ENCODE assay signal across 9 cellular contexts in the genomic region with DNA sequence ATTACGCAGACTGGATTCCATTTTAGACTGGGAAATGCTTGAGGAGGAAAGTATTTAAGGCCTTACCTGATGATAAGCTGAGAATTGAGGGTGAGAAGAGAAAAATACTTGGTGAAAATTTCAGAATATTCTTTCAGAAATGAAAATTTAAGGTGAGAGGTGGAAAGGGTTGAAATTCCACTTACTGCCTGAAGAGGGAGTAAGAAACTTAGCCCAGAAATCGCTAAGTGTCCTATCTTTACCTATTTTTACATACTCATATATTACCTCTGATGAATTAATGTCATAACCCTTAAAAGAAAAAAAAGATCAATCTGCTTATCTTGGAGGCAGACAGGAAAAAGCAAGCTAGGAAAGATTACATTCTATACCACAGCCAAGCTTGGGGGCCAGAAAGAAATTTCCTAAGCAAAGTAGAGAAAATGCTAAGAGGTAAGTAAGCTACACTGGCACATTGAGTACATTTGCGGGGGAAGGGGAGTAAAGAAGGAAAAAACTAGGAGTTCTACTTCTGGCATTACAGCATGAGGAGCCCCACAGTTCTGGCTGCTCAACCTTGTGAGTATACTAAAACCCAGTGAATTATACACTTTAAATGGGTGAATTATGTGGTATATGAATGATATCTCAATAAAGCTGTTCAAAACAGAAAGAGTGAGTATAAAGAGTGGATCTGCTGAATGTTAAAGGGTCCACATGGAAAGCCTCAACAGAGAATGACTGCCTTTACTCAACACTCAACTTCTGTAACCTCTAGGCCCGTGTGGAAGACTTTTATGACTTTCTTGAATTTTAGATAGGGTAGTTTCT. TPM values are rescaled to one million over a fixed set of nuclear protein-coding genes. Genes with fewer than 3 reads are reported as not detected.
DNase-seq lines count a peak whose midpoint lies in the region; ATAC-seq and TF ChIP-seq lines count a peak whose summit lies in the region.
"Had no signal": no experiment of that assay in that cellular context is flagged by ENCODE, and none has a peak within 500 bp of the region (broad histone marks: within the 10 kb centered on the region; RNA-seq: fewer than 3 reads in every experiment).

No MANE protein-coding gene starts in this region.

- H3K36me3 Mint-ChIP-seq in chondrocyte (ENCODE audit: low read depth) = peaks cover 12% of the 10 kb centered on the region
- H3K36me3 Mint-ChIP-seq in neural progenitor cell = peaks cover under 1% of the 10 kb centered on the region

- H4K20me1 ChIP-seq in MM.1S (ENCODE audit: insufficient read depth, low read length) = no peaks in the 10 kb centered on the region
- H4K20me1 ChIP-seq in neural progenitor cell (ENCODE audit: low read depth) = no peaks in the 10 kb centered on the region

- H3K27me3 ChIP-seq in MM.1S (replicated peaks; ENCODE audit: insufficient read depth, low read length) = no peaks in the 10 kb centered on the region
- no peaks in the 10 kb centered on the region for H3K27me3 ChIP-seq in neural progenitor cell

- H3K9me2 ChIP-seq in MM.1S (replicated peaks; ENCODE audit: insufficient read depth, low read length) = no peaks in the 10 kb centered on the region

- H3K27me3 Mint-ChIP-seq in chondrocyte (ENCODE audit: low read depth) = no peaks in the 10 kb centered on the region
- no peaks in the 10 kb centered on the region for H3K27me3 Mint-ChIP-seq in neural progenitor cell (ENCODE audit: insufficient read depth, low read depth)

- no peaks in the 10 kb centered on the region for H3K4me1 Mint-ChIP-seq in chondrocyte (ENCODE audit: low read depth)
- H3K4me1 Mint-ChIP-seq in neural progenitor cell = no peaks in the 10 kb centered on the region

- H3F3A ChIP-seq in MM.1S (ENCODE audit: insufficient read depth, low read length) (no peaks in the 10 kb centered on the region), neural progenitor cell (ENCODE audit: low read depth) (peaks cover 12% of the 10 kb centered on the region)

- H2AFZ ChIP-seq in MM.1S (ENCODE audit: low read length) (no peak overlapping the region), neural progenitor cell (replicated peaks) (no peak overlapping the region)

- TF ChIP-seq CTCF in MM.1S (IDR thresholded peaks at IDR 0.05; ENCODE audit: low read length) (peak; percentile 77), chondrocyte (IDR thresholded peaks at IDR 0.05) (peak; percentile 92), neural progenitor cell (IDR thresholded peaks at IDR 0.05) (peak; percentile 79)

- H3K4me2 ChIP-seq in MM.1S (ENCODE audit: low read depth, low read length) (no peak overlapping the region), neural progenitor cell (no peak overlapping the region)

- H3K9me3 ChIP-seq in MM.1S (replicated peaks; ENCODE audit: insufficient read depth, low read length) (no peaks in the 10 kb centered on the region), neural progenitor cell (ENCODE audit: low read depth) (no peaks in the 10 kb centered on the region)

- H3K9me3 Mint-ChIP-seq in chondrocyte (ENCODE audit: low read depth) = no peaks in the 10 kb centered on the region
- H3K9me3 Mint-ChIP-seq in neural progenitor cell = no peaks in the 10 kb centered on the region

- H3K79me2 ChIP-seq in MM.1S (ENCODE audit: low read length) (no peaks in the 10 kb centered on the region), neural progenitor cell (ENCODE audit: low read depth) (no peaks in the 10 kb centered on the region)

- H3K36me3 ChIP-seq in MM.1S (replicated peaks; ENCODE audit: insufficient read depth, low read length) (peaks cover 2% of the 10 kb centered on the region; the same call in 1 of the 2 replicates), neural progenitor cell (peaks cover 34% of the 10 kb centered on the region)

- peak; percentile 73 for ATAC-seq in GM19467 (IDR thresholded peaks at IDR 0.05; ENCODE audit: unreplicated experiment)

- H3K4me3 Mint-ChIP-seq in chondrocyte (ENCODE audit: unreplicated experiment) = no peak overlapping the region
- no peak overlapping the region for H3K4me3 Mint-ChIP-seq in neural progenitor cell

- no peaks in the 10 kb centered on the region for H3K4me1 ChIP-seq in MM.1S (ENCODE audit: low read length)
- H3K4me1 ChIP-seq in neural progenitor cell = peaks cover 7% of the 10 kb centered on the region

- DNase-seq in DMS53 (lab: John Stamatoyannopoulos, UW) (peak; percentile 34), MM.1S (peak; percentile 15), chondrocyte (ENCODE audit: low spot score) (no peak), neural progenitor cell (ENCODE audit: low spot score) (peak; percentile 4), NCI-H226 (no peak), NK-92 (lab: John Stamatoyannopoulos, UW; ENCODE audit: unreplicated experiment) (no peak), NCI-H146 (lab: John Stamatoyannopoulos, UW) (no peak)

- H3K27ac Mint-ChIP-seq in chondrocyte (ENCODE audit: unreplicated experiment) (no peak overlapping the region), neural progenitor cell (no peak overlapping the region)

- H3K27ac ChIP-seq in MM.1S (ENCODE audit: low read length) = no peak overlapping the region
- H3K27ac ChIP-seq in neural progenitor cell = no peak overlapping the region
- H3K27ac ChIP-seq: skin epidermis had no signal

- H3K9ac ChIP-seq in MM.1S (ENCODE audit: low read length) (no peak overlapping the region), neural progenitor cell (no peak overlapping the region)

- H3K4me3 ChIP-seq in MM.1S (ENCODE audit: low read length) (no peak overlapping the region), neural progenitor cell (no peak overlapping the region)
- H3K4me3 ChIP-seq: skin epidermis had no signal

RNA-seq across cellular contexts. Expression of a gene that starts 33.8 kb away (rescaled TPM):
- total RNA-seq in chondrocyte (20.1 to 21.0 TPM (median 21.0 TPM) in 3 replicates), neural progenitor cell (ENCODE audit: low replicate concordance) (38.2 and 56.8 TPM in 2 replicates)

RNA-seq across cellular contexts. Expression of a gene that starts 34.2 kb away (rescaled TPM):
- total RNA-seq in chondrocyte (7.2 to 9.4 TPM (median 7.6 TPM) in 3 replicates), neural progenitor cell (ENCODE audit: low replicate concordance) (42.5 and 43.5 TPM in 2 replicates)

Comparison
In these comparisons a context has a peak if more than half of its experiments do, and no peak if none do; other contexts are left out.
1. DNase-seq: peak in DMS53 (single experiment), MM.1S (single experiment) and neural progenitor cell (single experiment); none in chondrocyte (single experiment), NCI-H226 (single experiment), NK-92 (single experiment) and NCI-H146 (single experiment).
2. Peak in every context shown above with its lines, with median percentiles within 50 percentile points of each other: CTCF ChIP-seq.